10 cellular contexts compared by ENCODE assay signal in genomic region chr22:32413715-32414114, GRCh38. TPM values are rescaled to one million over a fixed set of nuclear protein-coding genes. Genes with fewer than 3 reads are reported as not detected.
DNase-seq lines count a peak whose midpoint lies in the region; ATAC-seq, FAIRE-seq and TF ChIP-seq lines count a peak whose summit lies in the region.
"Had no signal": no experiment of that assay in that cellular context is flagged by ENCODE, and none has a peak within 500 bp of the region (broad histone marks: within the 10 kb centered on the region; RNA-seq: fewer than 3 reads in every experiment).

No MANE protein-coding gene starts in this region.

- no peak overlapping the region for H3K27ac ChIP-seq in AG04450 (ENCODE audit: low read depth, low read length)
- H3K27ac ChIP-seq in RWPE2 (ENCODE audit: poor library complexity, severe bottlenecking): no peak overlapping the region
- H3K27ac ChIP-seq: body of pancreas had no signal

- no peak overlapping the region for H3K4me3 ChIP-seq in AG04450 (ENCODE audit: low read depth, low read length)
- H3K4me3 ChIP-seq in RWPE2 (ENCODE audit: severe bottlenecking): no peak overlapping the region
- H3K4me3 ChIP-seq: body of pancreas had no signal

- 0 out of 3 replicates have a peak, but pooled peaks have one; percentile 37 for ATAC-seq in RWPE2 (ENCODE audit: low read depth)
- no peak for ATAC-seq in GM18873 (IDR thresholded peaks at IDR 0.05; ENCODE audit: low FRiP score, unreplicated experiment)
- ATAC-seq: body of pancreas had no signal

- no peak for TF ChIP-seq POLR2A in GM12892 (IDR thresholded peaks at IDR 0.05; ENCODE audit: low read depth, low read length)

- peaks cover 7% of the 10 kb centered on the region for H3K4me1 ChIP-seq in RWPE2 (ENCODE audit: insufficient read depth, poor library complexity, severe bottlenecking)

- H3K27me3 ChIP-seq in AG04450 (ENCODE audit: control insufficient read depth, insufficient read depth, low read length) (peaks cover 15% of the 10 kb centered on the region), RWPE2 (ENCODE audit: insufficient read depth, poor library complexity, severe bottlenecking) (no peaks in the 10 kb centered on the region)
- H3K27me3 ChIP-seq: body of pancreas had no signal

- TF ChIP-seq CTCF in AG04450 (IDR thresholded peaks at IDR 0.05; ENCODE audit: low read depth, low read length): peak; percentile 74
- TF ChIP-seq CTCF in RWPE2 (IDR thresholded peaks at IDR 0.05; ENCODE audit: poor library complexity, severe bottlenecking): peak; percentile 62

- DNase-seq in AG04450 (ENCODE audit: low read depth, low spot score) (peak; percentile 6), GM12892 (ENCODE audit: insufficient read length) (no peak), RWPE2 (ENCODE audit: low spot score) (no peak), hepatic stellate cell (ENCODE audit: low spot score) (peak; percentile 11), C1 segment of cervical spinal cord (lab: John Stamatoyannopoulos, UW) (no peak)
- no peak for DNase-seq in activated CD4-positive, alpha-beta T cell treated with anti-CD3 and anti-CD28 coated beads, Interleukin-2, amount 50 U/mL, for 1 hour
- no peak for DNase-seq in effector CD4-positive, alpha-beta T cell
- DNase-seq: body of pancreas had no signal

- peak; percentile 58 for FAIRE-seq in GM12892 (lab: Jason Lieb, UNC)
- FAIRE-seq: GM18507 had no signal

- H3K36me3 ChIP-seq in RWPE2 (ENCODE audit: low read depth): peaks cover 3% of the 10 kb centered on the region

- CTCF ChIA-PET in AG04450 (lab: Charles Lee): interaction anchor here (0.6 to 3.2 kb wide), 5 partner anchors 9 to 857 kb away, joined by 4 to 33 read pairs (median 12); partner anchors contain the start of gene FBXO7

- POLR2A ChIA-PET in AG04450 (lab: Yijun Ruan, JAX): no interaction called here

- H3K9me3 ChIP-seq in AG04450 (ENCODE audit: control insufficient read depth, insufficient read depth, low read length) (no peaks in the 10 kb centered on the region), RWPE2 (ENCODE audit: severe bottlenecking) (no peaks in the 10 kb centered on the region)
- H3K9me3 ChIP-seq: body of pancreas had no signal

RNA-seq across cellular contexts. Expression of gene RTCB, which starts 1.7 kb away (rescaled TPM):
- 155 and 179 TPM in 2 replicates for polyA plus RNA-seq in AG04450 (2011; rRNA removed)
- polyA minus RNA-seq in AG04450 (2011; rRNA and poly(A)+ RNA removed): 104 TPM in 2 replicates
- polyA plus RNA-seq in GM12892 (2012; ENCODE audit: missing spikeins): 59.4 TPM

RNA-seq across cellular contexts. Expression of gene BPIFC, which starts 50.5 kb away (rescaled TPM):
- not detected in 2 replicates for polyA plus RNA-seq in AG04450 (2011; rRNA removed)
- polyA minus RNA-seq in AG04450 (2011; rRNA and poly(A)+ RNA removed): not detected in 2 replicates
- not detected for polyA plus RNA-seq in GM12892 (2012; ENCODE audit: missing spikeins)

RNA-seq across cellular contexts. Expression of gene RFPL3, which starts 56.0 kb away (rescaled TPM):
- not detected in 2 replicates for polyA plus RNA-seq in AG04450 (2011; rRNA removed)
- not detected in 2 replicates for polyA minus RNA-seq in AG04450 (2011; rRNA and poly(A)+ RNA removed)
- not detected for polyA plus RNA-seq in GM12892 (2012; ENCODE audit: missing spikeins)

Comparison
In these comparisons a context has a peak if more than half of its experiments do, and no peak if none do; other contexts are left out.
1. DNase-seq: peak in AG04450 (single experiment) and hepatic stellate cell (single experiment); none in GM12892 (single experiment), RWPE2 (single experiment), C1 segment of cervical spinal cord (0 of 14), activated CD4-positive, alpha-beta T cell treated with anti-CD3 and anti-CD28 coated beads, Interleukin-2, amount 50 U/mL, for 1 hour (single experiment) and effector CD4-positive, alpha-beta T cell (single experiment).